In the genomic region with DNA sequence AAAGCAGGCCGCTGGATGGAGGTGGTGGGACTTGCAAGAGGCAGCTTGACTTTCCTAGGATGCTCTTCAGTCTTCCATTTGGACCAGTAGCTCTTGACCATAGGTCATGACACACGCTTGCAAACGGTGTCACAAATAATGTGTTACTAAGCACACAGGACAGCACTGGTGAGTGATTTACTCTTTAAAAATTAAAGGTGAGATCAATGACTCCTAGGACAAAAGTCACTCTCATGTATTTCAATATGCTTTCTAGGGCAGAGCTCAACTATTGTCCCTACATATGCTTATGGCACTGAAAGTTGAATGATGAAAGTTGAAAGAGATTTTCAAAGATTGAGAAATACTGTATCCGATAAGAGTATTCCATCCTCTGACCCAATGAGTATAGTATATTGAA, we compare ENCODE assay signal across 34 cellular contexts.
"Had no signal": no experiment of that assay in that cellular context is flagged by ENCODE, and none has a peak within 500 bp of the region (broad histone marks: within the 10 kb centered on the region; RNA-seq: fewer than 3 reads in every experiment).

No MANE protein-coding gene starts in this region.

- FAIRE-seq: astrocyte, bronchial epithelial cell had no signal

- H3K36me3 ChIP-seq: adrenal gland, ascending aorta, brain microvascular endothelial cell, breast epithelium, cardiac muscle cell had no signal

- ATAC-seq: activated naive CD4-positive, alpha-beta T cell treated with anti-CD3 and anti-CD28 coated beads, Interleukin-2, amount 50 U/mL, for 72 hours; activated naive CD8-positive, alpha-beta T cell treated with anti-CD3 and anti-CD28 coated beads, Interleukin-2, amount 50 U/mL, for 24 hours; activated T-cell treated with anti-CD3 and anti-CD28 coated beads, Interleukin-2, amount 50 U/mL, for 4 hours; activated T-cell treated with anti-CD3 and anti-CD28 coated beads, Interleukin-2, amount 50 U/mL, for 72 hours; activated T-helper 17 cell treated with anti-CD3 and anti-CD28 coated beads, Interleukin-2, amount 50 U/mL, for 72 hours; body of pancreas had no signal

- H3K4me3 ChIP-seq: adrenal gland, ascending aorta, body of pancreas, breast epithelium, cardiac muscle cell had no signal

- H3K9me3 ChIP-seq: adrenal gland, ascending aorta, body of pancreas, breast epithelium had no signal

- H3K27ac ChIP-seq: adrenal gland, ascending aorta, body of pancreas, brain microvascular endothelial cell, breast epithelium, cardiac muscle cell had no signal

- H3K27me3 ChIP-seq: adrenal gland, ascending aorta, body of pancreas, brain microvascular endothelial cell, breast epithelium, cardiac muscle cell had no signal

- H3K4me1 ChIP-seq: adrenal gland, ascending aorta, body of pancreas, breast epithelium had no signal

- DNase-seq: activated effector memory CD4-positive, alpha-beta T cell treated with anti-CD3 and anti-CD28 coated beads, Interleukin-2, amount 50 U/mL, for 16 hours; activated effector memory CD4-positive, alpha-beta T cell treated with Interleukin-2 at 50 U/mL for 16 hours; activated gamma-delta T cell; activated gamma-delta T cell treated with Interleukin-2 at 50 U/mL for 16 hours; activated naive CD4-positive, alpha-beta T cell; activated naive CD4-positive, alpha-beta T cell treated with anti-CD3 and anti-CD28 coated beads for 36 hours; activated naive CD4-positive, alpha-beta T cell treated with anti-CD3 and anti-CD28 coated beads, Interleukin-2, amount 10 ng/mL, durations not matched to agents 7 days and 5 days; activated naive CD4-positive, alpha-beta T cell treated with anti-CD3 and anti-CD28 coated beads, Interleukin-2, amount 50 U/mL, for 16 hours; activated naive CD4-positive, alpha-beta T cell treated with Interleukin-2 at 50 U/mL for 16 hours; activated naive CD8-positive, alpha-beta T cell treated with anti-CD3 and anti-CD28 coated beads for 36 hours; activated naive CD8-positive, alpha-beta T cell treated with anti-CD3 and anti-CD28 coated beads, Interleukin-2, amount 10 ng/mL, durations not matched to agents 7 days and 5 days; activated naive CD8-positive, alpha-beta T cell treated with anti-CD3 and anti-CD28 coated beads, Interleukin-2, amount 50 U/mL, for 24 hours; activated T-cell treated with anti-CD3 and anti-CD28 coated beads, Interleukin-2, amount 50 U/mL, for 1 hour; activated T-cell treated with anti-CD3 and anti-CD28 coated beads, Interleukin-2, amount 50 U/mL, for 24 hours; activated T-cell treated with anti-CD3 and anti-CD28 coated beads, Interleukin-2, amount 50 U/mL, for 4 hours; activated T-cell treated with anti-CD3 and anti-CD28 coated beads, Interleukin-2, amount 50 U/mL, for 48 hours; activated T-cell treated with anti-CD3 and anti-CD28 coated beads, Interleukin-2, amount 50 U/mL, for 72 hours; adrenal gland; amniotic stem cell; amygdala; anterior cingulate cortex; aorta; body of pancreas; brain microvascular endothelial cell; caudate nucleus; central memory CD4-positive, alpha-beta T cell; cerebellar nuclear complex had no signal
